In genomic region chr1:25035523-25036116, GRCh38 we compare ENCODE assay signal across 24 cellular contexts.
"Had no signal": no experiment of that assay in that cellular context is flagged by ENCODE, and none has a peak within 500 bp of the region (broad histone marks: within the 10 kb centered on the region; RNA-seq: fewer than 3 reads in every experiment).

No MANE protein-coding gene starts in this region.

- H3K4me3 Mint-ChIP-seq: activated CD4-positive, alpha-beta T cell treated with anti-CD3 and anti-CD28 coated beads, Interleukin-2, amount 10 ng/mL, durations not matched to agents 7 days and 5 days; neural crest cell; stimulated activated effector memory CD8-positive, alpha-beta T cell treated with anti-CD3 and anti-CD28 coated beads, Interleukin-12 subunit alpha, Interleukin-12 subunit beta, amount 100 ng/mL, for 72 hours had no signal

- H3K4me2 ChIP-seq: smooth muscle cell had no signal

- H3K79me2 ChIP-seq: parathyroid adenoma had no signal

- H3K36me3 ChIP-seq: cardiac muscle cell, esophagus muscularis mucosa, gastroesophageal sphincter, heart left ventricle, thyroid gland had no signal

- DNase-seq: activated CD4-positive, alpha-beta T cell treated with anti-CD3 and anti-CD28 coated beads, Interleukin-2, amount 10 ng/mL, durations not matched to agents 7 days and 5 days; activated CD8-positive, alpha-beta memory T cell treated with anti-CD3 and anti-CD28 coated beads, Interleukin-2, amount 50 U/mL, for 4 hours; activated effector memory CD4-positive, alpha-beta T cell treated with anti-CD3 and anti-CD28 coated beads, Interleukin-2, amount 50 U/mL, for 16 hours; amygdala; dermis blood vessel endothelial cell; effector memory CD4-positive, alpha-beta T cell; midbrain; stimulated activated CD4-positive, alpha-beta T cell treated with anti-CD3 and anti-CD28 coated beads, Interleukin-4, amount 100 ng/mL, for 24 hours; T-helper 1 cell; T-helper 9 cell; thyroid gland had no signal

- H3K4me3 ChIP-seq: cardiac muscle cell, esophagus muscularis mucosa, gastroesophageal sphincter, heart left ventricle, smooth muscle cell, thyroid gland had no signal

- H3K9me3 ChIP-seq: esophagus muscularis mucosa, gastroesophageal sphincter, heart left ventricle, thyroid gland had no signal

- H2AFZ ChIP-seq: parathyroid adenoma had no signal

- H3K4me1 ChIP-seq: parathyroid adenoma, thyroid gland had no signal

- ATAC-seq: gastroesophageal sphincter, heart left ventricle, left lobe of liver, sciatic nerve had no signal

- H3K9ac ChIP-seq: parathyroid adenoma had no signal

- H3K36me3 Mint-ChIP-seq: activated naive CD4-positive, alpha-beta T cell treated with anti-CD3 and anti-CD28 coated beads, Interleukin-2, amount 50 U/mL, for 72 hours had no signal

- FAIRE-seq: endothelial cell of umbilical vein, kidney had no signal

- H3K9me3 Mint-ChIP-seq: activated CD4-positive, alpha-beta T cell treated with anti-CD3 and anti-CD28 coated beads, Interleukin-2, amount 10 ng/mL, durations not matched to agents 7 days and 5 days; activated naive CD4-positive, alpha-beta T cell treated with anti-CD3 and anti-CD28 coated beads, Interleukin-2, amount 50 U/mL, for 72 hours; neural crest cell; stimulated activated effector memory CD8-positive, alpha-beta T cell treated with anti-CD3 and anti-CD28 coated beads, Interleukin-12 subunit alpha, Interleukin-12 subunit beta, amount 100 ng/mL, for 72 hours had no signal

- H3K27me3 ChIP-seq: thyroid gland had no signal

- H3K27ac Mint-ChIP-seq: activated CD4-positive, alpha-beta T cell treated with anti-CD3 and anti-CD28 coated beads, Interleukin-2, amount 10 ng/mL, durations not matched to agents 7 days and 5 days had no signal

- H3K27ac ChIP-seq: cardiac muscle cell, esophagus muscularis mucosa, gastroesophageal sphincter, parathyroid adenoma, thyroid gland had no signal

- H3K4me1 Mint-ChIP-seq: neural crest cell had no signal
